In the genomic region with DNA sequence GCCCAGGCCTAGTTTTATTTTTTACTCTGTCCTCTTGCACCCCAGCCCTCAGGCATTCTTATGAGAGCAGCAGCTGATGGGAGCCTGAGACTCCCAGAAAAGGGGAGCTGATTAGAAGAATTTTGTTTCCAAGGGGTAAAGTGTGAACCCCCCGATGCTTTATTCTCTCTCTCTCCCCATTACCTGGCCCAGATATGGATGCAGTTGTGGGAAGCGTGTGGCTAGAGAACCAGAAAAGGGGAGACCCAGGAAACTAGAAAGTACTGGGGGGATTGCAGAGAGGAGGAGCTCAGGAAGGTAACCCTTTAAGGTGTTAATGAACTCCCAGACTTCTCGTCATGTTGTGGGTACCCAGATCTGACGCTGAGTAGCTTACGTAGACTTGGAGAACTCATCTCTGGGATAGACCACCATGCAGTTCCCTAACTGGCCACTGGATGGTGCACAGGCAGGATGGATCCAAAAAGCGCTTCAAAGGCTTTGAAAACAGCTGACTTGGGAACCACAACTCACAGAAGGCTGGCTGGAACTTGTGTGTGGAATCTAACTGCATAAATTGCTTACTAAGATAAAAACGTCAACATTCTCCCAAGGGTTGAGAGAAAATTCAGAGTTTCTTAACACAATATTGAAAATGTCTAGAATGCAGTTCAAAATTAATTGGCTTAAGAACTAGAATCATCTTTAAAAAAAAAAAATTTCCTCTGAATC, we compare ENCODE assay signal across 8 cellular contexts.
A peak's percentile ranks its signal among the peaks of the same experiment; 100 is the strongest.
DNase-seq lines count a peak whose midpoint lies in the region; ATAC-seq and TF ChIP-seq lines count a peak whose summit lies in the region.

No MANE protein-coding gene starts in this region.

- ATAC-seq in HG03095 (IDR thresholded peaks at IDR 0.05; ENCODE audit: unreplicated experiment) = peak; percentile 56

- no peak overlapping the region for H3K4ac ChIP-seq in mesendoderm (ENCODE audit: low read depth, low read length)

- H3K79me1 ChIP-seq in mesendoderm (ENCODE audit: low read length) = no peaks in the 10 kb centered on the region

- H3K36me3 ChIP-seq in endodermal cell (ENCODE audit: control insufficient read depth, insufficient read depth, low read length) (no peaks in the 10 kb centered on the region), mesendoderm (ENCODE audit: control insufficient read depth, insufficient read depth, low read length) (no peaks in the 10 kb centered on the region)

- H2AK5ac ChIP-seq in mesendoderm (ENCODE audit: low read length) = no peak overlapping the region

- no peak overlapping the region for H2BK5ac ChIP-seq in mesendoderm (ENCODE audit: low read length)

- peaks cover 7% of the 10 kb centered on the region for H3K9me3 ChIP-seq in endodermal cell (ENCODE audit: control insufficient read depth, low read length)

- H3K27ac ChIP-seq in endodermal cell (ENCODE audit: low read depth, low read length) (no peak overlapping the region), mesendoderm (ENCODE audit: low read depth, low read length) (no peak overlapping the region)

- TF ChIP-seq CTCF in endodermal cell (conservative IDR thresholded peaks at IDR 0.05) = peak; percentile 93

- no peaks in the 10 kb centered on the region for H3K79me2 ChIP-seq in mesendoderm (ENCODE audit: control insufficient read depth, insufficient read depth, low read length)

- H3K4me3 ChIP-seq in endodermal cell (ENCODE audit: low read length) = no peak overlapping the region
- no peak overlapping the region for H3K4me3 ChIP-seq in mesendoderm (ENCODE audit: low read length)

- no peak overlapping the region for H3K18ac ChIP-seq in mesendoderm (ENCODE audit: low read length)

- H3K36me3 Mint-ChIP-seq in endodermal cell (ENCODE audit: low read depth) = peaks cover 13% of the 10 kb centered on the region

- H3K27ac Mint-ChIP-seq in endodermal cell = peak overlapping the region; percentile 66

- peak; percentile 3 for DNase-seq in DMS153 (lab: John Stamatoyannopoulos, UW)
- no peak for DNase-seq in DMS153 treated with DMSO at 0.1 percent for 48 hours (lab: John Stamatoyannopoulos, UW; ENCODE audit: unreplicated experiment)
- DNase-seq in NCI-H774 (lab: John Stamatoyannopoulos, UW) = peak; percentile 26
- peak; percentile 53 to 57 for DNase-seq in activated CD8-positive, alpha-beta memory T cell treated with anti-CD3 and anti-CD28 coated beads for 4 hours (ENCODE audit: low read depth in 2 of 2)
- DNase-seq in endodermal cell = peak; percentile 96
- peak; percentile 93 for DNase-seq in mesendoderm
- peak; percentile 67 for DNase-seq in stimulated activated CD8-positive, alpha-beta memory T cell treated with anti-CD3 and anti-CD28 coated beads, Interleukin-4, amount 100 ng/mL, for 24 hours (ENCODE audit: low read depth)

- H3K27me3 ChIP-seq in endodermal cell (ENCODE audit: control insufficient read depth, insufficient read depth, low read length, poor library complexity, severe bottlenecking) = no peaks in the 10 kb centered on the region
- no peaks in the 10 kb centered on the region for H3K27me3 ChIP-seq in mesendoderm (ENCODE audit: insufficient read depth, low read length, poor library complexity)

- peaks cover 14% of the 10 kb centered on the region for H3K4me1 Mint-ChIP-seq in endodermal cell

- H3K4me2 ChIP-seq in mesendoderm (ENCODE audit: low read length) = no peak overlapping the region

- H3K9ac ChIP-seq in endodermal cell (ENCODE audit: extremely low read depth, low read length, poor library complexity, severe bottlenecking) = no peak overlapping the region
- no peak overlapping the region for H3K9ac ChIP-seq in mesendoderm (ENCODE audit: low read length)

- no peak overlapping the region for H4K8ac ChIP-seq in mesendoderm (ENCODE audit: low read depth, low read length)

- H3K4me3 Mint-ChIP-seq in endodermal cell = no peak overlapping the region

- peak overlapping the region; percentile 15 for H3K56ac ChIP-seq in mesendoderm (ENCODE audit: low read length)

- H2BK120ac ChIP-seq in mesendoderm (ENCODE audit: low read depth, low read length) = no peak overlapping the region

- no peak overlapping the region for H2BK15ac ChIP-seq in mesendoderm (replicated peaks; ENCODE audit: low read depth)

- peaks cover 12% of the 10 kb centered on the region for H3K9me3 Mint-ChIP-seq in endodermal cell

- H3K4me1 ChIP-seq in endodermal cell (ENCODE audit: control insufficient read depth, insufficient read depth, low read length) = no peaks in the 10 kb centered on the region
- peaks cover 2% of the 10 kb centered on the region for H3K4me1 ChIP-seq in mesendoderm (ENCODE audit: control insufficient read depth, low read depth, low read length)

- H3K27me3 Mint-ChIP-seq in endodermal cell (ENCODE audit: insufficient read depth) = no peaks in the 10 kb centered on the region

- 52 to 59% methylated on average over 6 to 7 of the region's 7 CpGs for WGBS in endodermal cell (ENCODE audit: insufficient coverage in 1 of 2, insufficient read length in 1 of 2), 2 experiments
- WGBS in mesendoderm (ENCODE audit: extremely low coverage, insufficient coverage, low lambda C conversion rate) = no CpG with 5 or more reads among the region's 7 CpGs

- no peak overlapping the region for H3K23ac ChIP-seq in mesendoderm (ENCODE audit: low read length)

- no peak overlapping the region for H4K5ac ChIP-seq in mesendoderm (ENCODE audit: low read length)
